Comparison of ENCODE assay signal across 9 cellular contexts in the genomic region with DNA sequence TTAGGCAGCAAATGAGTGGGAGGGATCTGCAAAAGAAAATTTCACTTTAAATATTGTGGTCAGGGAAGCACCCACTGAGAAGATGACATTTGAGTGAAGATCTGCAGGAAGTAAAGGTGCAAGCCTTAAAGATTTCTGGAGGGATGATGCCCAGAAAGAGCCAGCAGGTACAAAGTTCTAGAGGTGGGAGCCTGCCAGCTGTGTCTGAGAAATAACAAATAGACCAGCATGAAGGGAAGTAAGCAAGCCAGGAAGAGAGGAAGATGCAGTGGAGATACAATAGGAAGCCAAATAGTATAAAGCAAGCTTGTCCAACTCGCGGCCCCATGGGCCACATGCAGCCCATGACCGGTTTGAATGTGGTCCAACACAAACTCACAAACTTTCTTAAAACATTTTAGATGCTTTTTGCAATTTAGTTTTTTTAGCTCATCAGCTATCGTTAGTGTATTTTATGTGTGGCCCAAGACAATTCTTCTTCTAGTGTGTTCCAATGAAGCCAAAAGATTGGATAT.
"Had no signal": no experiment of that assay in that cellular context is flagged by ENCODE, and none has a peak within 500 bp of the region (broad histone marks: within the 10 kb centered on the region; RNA-seq: fewer than 3 reads in every experiment).

No MANE protein-coding gene starts in this region.

- H3K4me3 Mint-ChIP-seq: HFFc6, IgD-negative memory B cell had no signal

- H3K4me3 ChIP-seq: GM23248, HAP-1 had no signal

- DNase-seq: GM23248, GOT3, H7, HFFc6 had no signal

- H3K9me3 ChIP-seq: HAP-1 had no signal

- ATAC-seq: HCT116, HepG2 had no signal

- H3K27ac Mint-ChIP-seq: HFFc6, IgD-negative memory B cell had no signal

- H3K36me3 Mint-ChIP-seq: IgD-negative memory B cell had no signal

- FAIRE-seq: HepG2 had no signal

- H3K4me1 Mint-ChIP-seq: IgD-negative memory B cell had no signal

- H3K27ac ChIP-seq: GM23248, HL-60 had no signal

- H3K36me3 ChIP-seq: HAP-1 had no signal

- H3K27me3 Mint-ChIP-seq: IgD-negative memory B cell had no signal

- H3K4me1 ChIP-seq: HAP-1 had no signal
